8 cellular contexts compared by ENCODE assay signal in genomic region chr1:94384485-94385353, GRCh38. TPM values are rescaled to one million over a fixed set of nuclear protein-coding genes. Genes with fewer than 3 reads are reported as not detected.
DNase-seq lines count a peak whose midpoint lies in the region; ATAC-seq and TF ChIP-seq lines count a peak whose summit lies in the region.

No MANE protein-coding gene starts in this region.

- no peaks in the 10 kb centered on the region for H3K36me3 Mint-ChIP-seq in T-helper 17 cell (ENCODE audit: low read depth)

- peak; percentile 50 for ATAC-seq in GM19025 (IDR thresholded peaks at IDR 0.05; ENCODE audit: low read depth, unreplicated experiment)
- peak; percentile 50 for ATAC-seq in T-helper 17 cell
- no peak for ATAC-seq in HG03342 (IDR thresholded peaks at IDR 0.05; ENCODE audit: unreplicated experiment)
- ATAC-seq in GM18907 (IDR thresholded peaks at IDR 0.05; ENCODE audit: unreplicated experiment): no peak

- H3K27ac Mint-ChIP-seq in T-helper 17 cell: peak overlapping the region; percentile 79

- peak overlapping the region; percentile 52 for H3K27ac ChIP-seq in 22Rv1

- peaks cover 14% of the 10 kb centered on the region for H3K4me1 Mint-ChIP-seq in T-helper 17 cell

- H3K4me3 Mint-ChIP-seq in T-helper 17 cell: peak overlapping the region; percentile 75

- DNase-seq in T-helper 17 cell (no peak), kidney tubule cell (ENCODE audit: low spot score) (peak; percentile 63), NCI-H1694 (lab: John Stamatoyannopoulos, UW) (no peak), NCI-H187 (lab: John Stamatoyannopoulos, UW) (no peak)

- H3K9me3 ChIP-seq in T-helper 17 cell (ENCODE audit: control insufficient read depth, low read length, poor library complexity, severe bottlenecking): no peaks in the 10 kb centered on the region

- TF ChIP-seq CTCF in 22Rv1 (IDR thresholded peaks at IDR 0.05): no peak

- peaks cover 7% of the 10 kb centered on the region for H3K27me3 Mint-ChIP-seq in T-helper 17 cell

RNA-seq across cellular contexts. Expression of gene ABCD3, which starts 33.5 kb away (rescaled TPM):
- total RNA-seq in T-helper 17 cell: 10 to 100 TPM; 17.1 to 18.1 TPM

Comparison
In these comparisons a context has a peak if more than half of its experiments do, and no peak if none do; other contexts are left out.
1. ATAC-seq: peak in GM19025 (single experiment) and T-helper 17 cell (single experiment); none in HG03342 (single experiment) and GM18907 (single experiment).